ENCODE assay signal across 2 cellular contexts in genomic region chr7:1647961-1648631, GRCh38.
TF ChIP-seq lines count a peak whose summit lies in the region.

No MANE protein-coding gene starts in this region.

TF ChIP-seq in SK-N-SH, 30 proteins besides CTCF, POLR2A, EP300 and RAD21 (continued from another document):
- TF ChIP-seq ZBTB33 (IDR thresholded peaks at IDR 0.05; ENCODE audit: borderline replicate concordance, low read depth) = no peak
- TF ChIP-seq TAF1 (IDR thresholded peaks at IDR 0.05; ENCODE audit: borderline replicate concordance, low read depth, low read length) = no peak
- TF ChIP-seq ELF1 (IDR thresholded peaks at IDR 0.05) = no peak
- no peak for TF ChIP-seq NRF1 (IDR thresholded peaks at IDR 0.05; ENCODE audit: low read depth, low read length)
- peak; percentile 78 for TF ChIP-seq GATA2 (CRISPR knock-in tag; IDR thresholded peaks at IDR 0.05)
- no peak for TF ChIP-seq REST (IDR thresholded peaks at IDR 0.05; ENCODE audit: low read depth, low read length)

TF ChIP-seq in neural cell, 6 proteins besides CTCF, POLR2A, EP300 and RAD21 (continued from another document):
- TF ChIP-seq EZH2 (IDR thresholded peaks at IDR 0.05; ENCODE audit: borderline replicate concordance, insufficient read depth, low read length, poor library complexity, severe bottlenecking) = no peak
- no peak for TF ChIP-seq MXI1 (conservative IDR thresholded peaks at IDR 0.05; ENCODE audit: poor library complexity, severe bottlenecking)
